Comparison of ENCODE assay signal across 30 cellular contexts in the genomic region with DNA sequence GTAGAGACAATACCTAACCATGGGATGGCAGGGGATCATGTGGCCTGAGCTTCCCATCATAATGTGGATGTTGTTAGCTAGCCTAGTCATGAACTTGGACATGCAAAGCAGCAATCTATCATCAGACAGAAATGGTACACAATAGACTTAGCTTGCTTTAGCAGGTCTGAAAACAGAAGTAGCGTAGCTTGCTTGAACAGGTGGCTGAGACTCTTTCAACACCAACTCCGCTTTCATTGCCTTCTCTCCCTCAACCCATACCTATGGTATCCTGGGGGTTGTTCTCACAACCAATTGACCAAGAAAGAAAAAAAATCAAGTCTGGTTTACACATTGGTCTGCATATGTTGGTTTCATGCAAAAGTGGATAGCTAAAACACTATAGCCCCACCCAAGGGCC.
"Had no signal": no experiment of that assay in that cellular context is flagged by ENCODE, and none has a peak within 500 bp of the region (broad histone marks: within the 10 kb centered on the region; RNA-seq: fewer than 3 reads in every experiment).

No MANE protein-coding gene starts in this region.

- H3K4me3 ChIP-seq: ascending aorta, breast epithelium, coronary artery, dorsolateral prefrontal cortex, gastrocnemius medialis, heart left ventricle had no signal

- H3K9me3 ChIP-seq: gastrocnemius medialis had no signal

- ATAC-seq: activated CD4-positive, alpha-beta T cell treated with anti-CD3 and anti-CD28 coated beads for 36 hours; activated CD8-positive, alpha-beta memory T cell treated with anti-CD3 and anti-CD28 coated beads, Interleukin-2, amount 10 ng/mL, durations not matched to agents 7 days and 5 days; esophagus mucosa; foreskin keratinocyte; gastrocnemius medialis; heart left ventricle had no signal

- H3K27me3 Mint-ChIP-seq: activated CD4-positive, alpha-beta memory T cell treated with anti-CD3 and anti-CD28 coated beads for 36 hours; activated CD4-positive, alpha-beta T cell treated with anti-CD3 and anti-CD28 coated beads for 36 hours; activated CD4-positive, alpha-beta T cell treated with anti-CD3 and anti-CD28 coated beads, Interleukin-2, amount 10 ng/mL, durations not matched to agents 24 days and 14 days; activated CD8-positive, alpha-beta memory T cell treated with anti-CD3 and anti-CD28 coated beads, Interleukin-2, amount 10 ng/mL, durations not matched to agents 7 days and 5 days; activated naive CD4-positive, alpha-beta T cell treated with anti-CD3 and anti-CD28 coated beads, Interleukin-2, amount 10 ng/mL, durations not matched to agents 7 days and 5 days; activated naive CD8-positive, alpha-beta T cell treated with anti-CD3 and anti-CD28 coated beads, Interleukin-2, amount 10 ng/mL, durations not matched to agents 7 days and 5 days; brain; central memory CD8-positive, alpha-beta T cell; dendritic cell treated with granulocyte-macrophage colony-stimulating factor and Interleukin-4, amounts not matched to agents 40 ng/mL and 50 ng/mL, for 4 days had no signal

- H3K27ac ChIP-seq: ascending aorta, breast epithelium, coronary artery, dorsolateral prefrontal cortex, foreskin keratinocyte, gastrocnemius medialis, heart left ventricle had no signal

- H3K4me1 Mint-ChIP-seq: brain, endodermal cell had no signal

- H3K9me3 Mint-ChIP-seq: central memory CD8-positive, alpha-beta T cell had no signal

- H3K4me3 Mint-ChIP-seq: activated CD4-positive, alpha-beta memory T cell treated with anti-CD3 and anti-CD28 coated beads for 36 hours; activated CD4-positive, alpha-beta T cell treated with anti-CD3 and anti-CD28 coated beads for 36 hours; activated CD4-positive, alpha-beta T cell treated with anti-CD3 and anti-CD28 coated beads, Interleukin-2, amount 10 ng/mL, durations not matched to agents 24 days and 14 days; activated CD8-positive, alpha-beta memory T cell treated with anti-CD3 and anti-CD28 coated beads, Interleukin-2, amount 10 ng/mL, durations not matched to agents 7 days and 5 days; activated naive CD4-positive, alpha-beta T cell treated with anti-CD3 and anti-CD28 coated beads, Interleukin-2, amount 10 ng/mL, durations not matched to agents 7 days and 5 days; activated naive CD8-positive, alpha-beta T cell treated with anti-CD3 and anti-CD28 coated beads, Interleukin-2, amount 10 ng/mL, durations not matched to agents 7 days and 5 days; activated T-helper 1 cell treated with anti-CD3 and anti-CD28 coated beads, Interleukin-12 subunit alpha, Interleukin-12 subunit beta, Interleukin-2, Interleukin-4 antibody, amounts not matched to agents 30 ng/mL and 10 ng/mL and 1 ng/mL, durations not matched to agents 14 hours and 24 hours and 36 hours; brain; central memory CD8-positive, alpha-beta T cell; dendritic cell treated with granulocyte-macrophage colony-stimulating factor and Interleukin-4, amounts not matched to agents 40 ng/mL and 50 ng/mL, for 4 days; endodermal cell had no signal

- H3K4me1 ChIP-seq: ascending aorta, breast epithelium, foreskin keratinocyte had no signal

- H3K36me3 ChIP-seq: breast epithelium had no signal

- H3K27ac Mint-ChIP-seq: activated CD4-positive, alpha-beta memory T cell treated with anti-CD3 and anti-CD28 coated beads for 36 hours; activated CD4-positive, alpha-beta T cell treated with anti-CD3 and anti-CD28 coated beads for 36 hours; activated CD4-positive, alpha-beta T cell treated with anti-CD3 and anti-CD28 coated beads, Interleukin-2, amount 10 ng/mL, durations not matched to agents 24 days and 14 days; activated CD8-positive, alpha-beta memory T cell treated with anti-CD3 and anti-CD28 coated beads, Interleukin-2, amount 10 ng/mL, durations not matched to agents 7 days and 5 days; activated naive CD4-positive, alpha-beta T cell treated with anti-CD3 and anti-CD28 coated beads, Interleukin-2, amount 10 ng/mL, durations not matched to agents 7 days and 5 days; activated naive CD8-positive, alpha-beta T cell treated with anti-CD3 and anti-CD28 coated beads, Interleukin-2, amount 10 ng/mL, durations not matched to agents 7 days and 5 days; activated T-helper 1 cell treated with anti-CD3 and anti-CD28 coated beads, Interleukin-12 subunit alpha, Interleukin-12 subunit beta, Interleukin-2, Interleukin-4 antibody, amounts not matched to agents 30 ng/mL and 10 ng/mL and 1 ng/mL, durations not matched to agents 14 hours and 24 hours and 36 hours; activated T-helper 2 cell treated with anti-CD3 and anti-CD28 coated beads, Interferon-gamma antibody, Interleukin-2, Interleukin-4, amounts not matched to agents 10 μg/mL and 5 μg/mL and 100 μg/mL, durations not matched to agents 14 hours and 24 hours and 36 hours; dendritic cell treated with granulocyte-macrophage colony-stimulating factor and Interleukin-4, amounts not matched to agents 40 ng/mL and 50 ng/mL, for 4 days; endodermal cell had no signal

- H3K27me3 ChIP-seq: ascending aorta, breast epithelium, dorsolateral prefrontal cortex, foreskin keratinocyte, gastrocnemius medialis, heart left ventricle had no signal

- DNase-seq: activated CD4-positive, alpha-beta memory T cell treated with anti-CD3 and anti-CD28 coated beads for 36 hours; activated CD4-positive, alpha-beta T cell treated with anti-CD3 and anti-CD28 coated beads for 36 hours; activated CD4-positive, alpha-beta T cell treated with anti-CD3 and anti-CD28 coated beads, Interleukin-2, amount 10 ng/mL, durations not matched to agents 24 days and 14 days; activated CD4-positive, CD25-positive, alpha-beta regulatory T cell; activated CD4-positive, CD25-positive, alpha-beta regulatory T cell treated with anti-CD3 and anti-CD28 coated beads, Interleukin-2, amount 50 U/mL, for 72 hours; activated CD8-positive, alpha-beta memory T cell treated with anti-CD3 and anti-CD28 coated beads, Interleukin-2, amount 10 ng/mL, durations not matched to agents 7 days and 5 days; activated CD8-positive, alpha-beta memory T cell treated with anti-CD3 and anti-CD28 coated beads, Interleukin-2, amount 50 U/mL, for 4 hours; activated gamma-delta T cell; activated naive CD4-positive, alpha-beta T cell; activated naive CD4-positive, alpha-beta T cell treated with anti-CD3 and anti-CD28 coated beads, Interleukin-2, amount 10 ng/mL, durations not matched to agents 7 days and 5 days; activated naive CD8-positive, alpha-beta T cell treated with anti-CD3 and anti-CD28 coated beads, Interleukin-2, amount 10 ng/mL, durations not matched to agents 7 days and 5 days; activated T-cell treated with anti-CD3 and anti-CD28 coated beads, Interleukin-2, amount 50 U/mL, for 1 hour; activated T-cell treated with anti-CD3 and anti-CD28 coated beads, Interleukin-2, amount 50 U/mL, for 48 hours; dorsolateral prefrontal cortex; effector memory CD4-positive, alpha-beta T cell; endodermal cell; foreskin keratinocyte; gastrocnemius medialis; glutamatergic neuron; heart left ventricle; T-helper 2 cell had no signal
